Comparison of ENCODE assay signal across 8 cellular contexts in the genomic region with DNA sequence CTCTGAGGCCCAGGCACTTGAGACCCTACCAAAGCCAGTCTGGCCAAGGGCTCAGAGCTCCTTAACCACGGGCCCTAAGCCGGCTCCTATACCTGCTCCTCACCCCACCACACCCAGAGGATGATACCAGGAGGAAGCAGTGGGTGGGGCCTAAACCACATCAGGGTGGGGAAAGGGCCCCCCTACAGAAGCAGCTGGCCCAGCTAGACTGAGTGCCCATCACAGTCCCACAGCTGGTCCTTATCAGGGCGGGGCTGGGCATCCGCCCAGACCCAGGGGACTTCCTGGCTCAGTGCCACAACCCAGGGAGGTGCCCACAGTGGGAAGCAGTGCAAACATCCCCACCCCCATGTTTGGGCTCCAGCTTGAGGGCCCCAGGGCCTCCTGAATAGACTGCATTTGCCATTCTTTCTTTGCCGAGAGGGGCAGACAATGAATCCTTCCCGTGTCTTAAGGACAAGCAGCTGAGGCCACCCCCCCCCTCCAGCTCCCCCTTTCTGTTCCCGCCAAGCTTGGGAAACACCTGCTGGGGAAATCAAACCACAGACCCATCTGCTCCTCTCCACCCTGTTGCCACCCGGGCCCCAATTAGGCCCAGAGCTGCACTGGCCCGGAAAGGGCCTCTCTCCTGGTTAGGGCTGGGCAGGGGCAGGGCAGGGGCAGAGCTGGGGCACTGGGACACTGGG. TPM values are rescaled to one million over a fixed set of nuclear protein-coding genes. Genes with fewer than 3 reads are reported as not detected.
DNase-seq lines count a peak whose midpoint lies in the region; ATAC-seq and TF ChIP-seq lines count a peak whose summit lies in the region.

No MANE protein-coding gene starts in this region.

- H3K4me3 ChIP-seq in skin epidermis, result no peak overlapping the region
- no peak overlapping the region for H3K4me3 ChIP-seq in right atrium auricular region

- H3K9me3 ChIP-seq in right atrium auricular region, result no peaks in the 10 kb centered on the region

- H3K4me1 Mint-ChIP-seq in activated CD4-positive, alpha-beta T cell treated with anti-CD3 and anti-CD28 coated beads, Interleukin-2, amount 10 ng/mL, durations not matched to agents 24 days and 14 days, result peaks cover 59% of the 10 kb centered on the region
- H3K4me1 Mint-ChIP-seq in activated CD8-positive, alpha-beta T cell treated with anti-CD3 and anti-CD28 coated beads, Interleukin-2, amount 10 ng/mL, durations not matched to agents 7 days and 5 days (ENCODE audit: low read depth), result peaks cover 73% of the 10 kb centered on the region

- H3K4me3 Mint-ChIP-seq in activated CD4-positive, alpha-beta T cell treated with anti-CD3 and anti-CD28 coated beads, Interleukin-2, amount 10 ng/mL, durations not matched to agents 24 days and 14 days, result peak overlapping the region; percentile 87
- peak overlapping the region; percentile 92 for H3K4me3 Mint-ChIP-seq in activated CD8-positive, alpha-beta T cell treated with anti-CD3 and anti-CD28 coated beads, Interleukin-2, amount 10 ng/mL, durations not matched to agents 7 days and 5 days

- CTCF ChIA-PET in activated CD8-positive, alpha-beta T cell treated with anti-CD3 and anti-CD28 coated beads, Interleukin-2, amount 10 ng/mL, durations not matched to agents 7 days and 5 days (lab: Charles Lee), result interaction anchor here (0.8 to 15.4 kb wide), 8 partner anchors 15 to 219 kb away, joined by 3 to 262 read pairs (median 7); partner anchors contain the start of gene ELOA

- no peaks in the 10 kb centered on the region for H3K27me3 ChIP-seq in right atrium auricular region

- ATAC-seq in activated CD8-positive, alpha-beta T cell treated with anti-CD3 and anti-CD28 coated beads, Interleukin-2, amount 10 ng/mL, durations not matched to agents 7 days and 5 days, result peak; percentile 33

- no peak for TF ChIP-seq CTCF in right atrium auricular region (IDR thresholded peaks at IDR 0.05)

- peaks cover 18% of the 10 kb centered on the region for H3K36me3 Mint-ChIP-seq in activated CD4-positive, alpha-beta T cell treated with anti-CD3 and anti-CD28 coated beads, Interleukin-2, amount 10 ng/mL, durations not matched to agents 24 days and 14 days (ENCODE audit: low read depth)
- peaks cover 79% of the 10 kb centered on the region for H3K36me3 Mint-ChIP-seq in activated CD8-positive, alpha-beta T cell treated with anti-CD3 and anti-CD28 coated beads, Interleukin-2, amount 10 ng/mL, durations not matched to agents 7 days and 5 days (ENCODE audit: low read depth)

- no peaks in the 10 kb centered on the region for H3K36me3 ChIP-seq in right atrium auricular region

- H3K27me3 Mint-ChIP-seq in activated CD4-positive, alpha-beta T cell treated with anti-CD3 and anti-CD28 coated beads, Interleukin-2, amount 10 ng/mL, durations not matched to agents 24 days and 14 days, result no peaks in the 10 kb centered on the region
- H3K27me3 Mint-ChIP-seq in activated CD8-positive, alpha-beta T cell treated with anti-CD3 and anti-CD28 coated beads, Interleukin-2, amount 10 ng/mL, durations not matched to agents 7 days and 5 days (ENCODE audit: low read depth), result no peaks in the 10 kb centered on the region

- H3K9me3 Mint-ChIP-seq in activated CD4-positive, alpha-beta T cell treated with anti-CD3 and anti-CD28 coated beads, Interleukin-2, amount 10 ng/mL, durations not matched to agents 24 days and 14 days, result no peaks in the 10 kb centered on the region
- H3K9me3 Mint-ChIP-seq in activated CD8-positive, alpha-beta T cell treated with anti-CD3 and anti-CD28 coated beads, Interleukin-2, amount 10 ng/mL, durations not matched to agents 7 days and 5 days (ENCODE audit: insufficient read depth), result no peaks in the 10 kb centered on the region

- peak; percentile 78 for DNase-seq in activated CD4-positive, alpha-beta T cell treated with anti-CD3 and anti-CD28 coated beads, Interleukin-2, amount 10 ng/mL, durations not matched to agents 24 days and 14 days
- no peak for DNase-seq in activated CD4-positive, alpha-beta T cell treated with anti-CD3 and anti-CD28 coated beads, Interleukin-2, amount 50 U/mL, for 4 hours
- DNase-seq in NCI-H2107 treated with DMSO at 0.1 percent for 48 hours (lab: John Stamatoyannopoulos, UW; ENCODE audit: unreplicated experiment), result peak; percentile 93
- DNase-seq in activated CD8-positive, alpha-beta T cell treated with anti-CD3 and anti-CD28 coated beads, Interleukin-2, amount 10 ng/mL, durations not matched to agents 7 days and 5 days, result peak; percentile 67
- DNase-seq in NK-92 treated with Interleukin-12 subunit alpha and Interleukin-12 subunit beta, amount 100 ng/mL, for 24 hours (lab: John Stamatoyannopoulos, UW), result no peak
- no peak for DNase-seq in right atrium auricular region (ENCODE audit: low spot score)
- DNase-seq in DMS53 treated with DMSO at 0.1 percent for 48 hours (lab: John Stamatoyannopoulos, UW; ENCODE audit: unreplicated experiment), result no peak

- intact Hi-C loops in activated CD4-positive, alpha-beta T cell treated with anti-CD3 and anti-CD28 coated beads, Interleukin-2, amount 10 ng/mL, durations not matched to agents 24 days and 14 days (cut with micrococcal nuclease), result loop anchor here (5.0 kb wide), 1 partner anchor 183 kb away; the partner anchor contains the start of gene HNRNPR

- POLR2A ChIA-PET in activated CD8-positive, alpha-beta T cell treated with anti-CD3 and anti-CD28 coated beads, Interleukin-2, amount 10 ng/mL, durations not matched to agents 7 days and 5 days (lab: Charles Lee), result interaction anchor here (0.6 to 1.9 kb wide), 5 partner anchors 11 to 181 kb away, joined by 3 to 7 read pairs (median 4); partner anchors contain the start of gene HNRNPR

- peaks cover 0 to 18% of the 10 kb centered on the region in 2 donors for H3K4me1 ChIP-seq in right atrium auricular region

- H3K27ac ChIP-seq in skin epidermis (peak overlapping the region in 18 of 21 experiments; percentile 2 to 88 (median 58)), right atrium auricular region (no peak overlapping the region)

- H3K27ac Mint-ChIP-seq in activated CD4-positive, alpha-beta T cell treated with anti-CD3 and anti-CD28 coated beads, Interleukin-2, amount 10 ng/mL, durations not matched to agents 24 days and 14 days, result peak overlapping the region; percentile 92
- H3K27ac Mint-ChIP-seq in activated CD8-positive, alpha-beta T cell treated with anti-CD3 and anti-CD28 coated beads, Interleukin-2, amount 10 ng/mL, durations not matched to agents 7 days and 5 days, result peak overlapping the region; percentile 87

RNA-seq across cellular contexts. Expression of gene E2F2, which starts 6.2 kb away (rescaled TPM):
- 30.4 and 33.7 TPM in 2 replicates for total RNA-seq in activated CD4-positive, alpha-beta T cell treated with anti-CD3 and anti-CD28 coated beads, Interleukin-2, amount 10 ng/mL, durations not matched to agents 24 days and 14 days
- 10 to 100 TPM; 75.0 to 80.3 TPM for total RNA-seq in activated CD8-positive, alpha-beta T cell treated with anti-CD3 and anti-CD28 coated beads, Interleukin-2, amount 10 ng/mL, durations not matched to agents 7 days and 5 days
- total RNA-seq in right atrium auricular region, result under 1 TPM; 0.20 to 0.33 TPM

RNA-seq across cellular contexts. Expression of gene ID3, which starts 34.4 kb away (rescaled TPM):
- total RNA-seq in activated CD4-positive, alpha-beta T cell treated with anti-CD3 and anti-CD28 coated beads, Interleukin-2, amount 10 ng/mL, durations not matched to agents 24 days and 14 days, result 21.2 and 23.5 TPM in 2 replicates
- 10 to 100 TPM; 31.4 to 34.4 TPM for total RNA-seq in activated CD8-positive, alpha-beta T cell treated with anti-CD3 and anti-CD28 coated beads, Interleukin-2, amount 10 ng/mL, durations not matched to agents 7 days and 5 days
- 100 to 1,000 TPM; 145 to 357 TPM for total RNA-seq in right atrium auricular region

RNA-seq across cellular contexts. Expression of gene ASAP3, which starts 40.9 kb away (rescaled TPM):
- 0.40 and 0.63 TPM in 2 replicates for total RNA-seq in activated CD4-positive, alpha-beta T cell treated with anti-CD3 and anti-CD28 coated beads, Interleukin-2, amount 10 ng/mL, durations not matched to agents 24 days and 14 days
- total RNA-seq in activated CD8-positive, alpha-beta T cell treated with anti-CD3 and anti-CD28 coated beads, Interleukin-2, amount 10 ng/mL, durations not matched to agents 7 days and 5 days, result under 1 TPM; 0.24 to 0.83 TPM
- total RNA-seq in right atrium auricular region, result 10 to 100 TPM; 38.6 to 47.2 TPM

Comparison
In these comparisons a context has a peak if more than half of its experiments do, and no peak if none do; other contexts are left out.
1. DNase-seq: peak in activated CD4-positive, alpha-beta T cell treated with anti-CD3 and anti-CD28 coated beads, Interleukin-2, amount 10 ng/mL, durations not matched to agents 24 days and 14 days (single experiment), NCI-H2107 treated with DMSO at 0.1 percent for 48 hours (single experiment) and activated CD8-positive, alpha-beta T cell treated with anti-CD3 and anti-CD28 coated beads, Interleukin-2, amount 10 ng/mL, durations not matched to agents 7 days and 5 days (single experiment); none in activated CD4-positive, alpha-beta T cell treated with anti-CD3 and anti-CD28 coated beads, Interleukin-2, amount 50 U/mL, for 4 hours (0 of 2), NK-92 treated with Interleukin-12 subunit alpha and Interleukin-12 subunit beta, amount 100 ng/mL, for 24 hours (single experiment), right atrium auricular region (single experiment) and DMS53 treated with DMSO at 0.1 percent for 48 hours (single experiment).
2. H3K27ac ChIP-seq: peak in skin epidermis (18 of 21); none in right atrium auricular region (0 of 2).
3. RNA of gene E2F2, which starts 6.2 kb away (total RNA-seq): 75.0 to 80.3 TPM in activated CD8-positive, alpha-beta T cell treated with anti-CD3 and anti-CD28 coated beads, Interleukin-2, amount 10 ng/mL, durations not matched to agents 7 days and 5 days and 30.4 to 33.7 TPM in activated CD4-positive, alpha-beta T cell treated with anti-CD3 and anti-CD28 coated beads, Interleukin-2, amount 10 ng/mL, durations not matched to agents 24 days and 14 days; 0.20 to 0.33 TPM in right atrium auricular region; every median in the first group is over 10 times any median in the second.
4. RNA of gene ASAP3, which starts 40.9 kb away (total RNA-seq): 38.6 to 47.2 TPM in right atrium auricular region; 0.24 to 0.83 TPM in activated CD8-positive, alpha-beta T cell treated with anti-CD3 and anti-CD28 coated beads, Interleukin-2, amount 10 ng/mL, durations not matched to agents 7 days and 5 days and 0.40 to 0.63 TPM in activated CD4-positive, alpha-beta T cell treated with anti-CD3 and anti-CD28 coated beads, Interleukin-2, amount 10 ng/mL, durations not matched to agents 24 days and 14 days; every median in the first group is over 10 times any median in the second.